10 cellular contexts compared by ENCODE assay signal in the genomic region with DNA sequence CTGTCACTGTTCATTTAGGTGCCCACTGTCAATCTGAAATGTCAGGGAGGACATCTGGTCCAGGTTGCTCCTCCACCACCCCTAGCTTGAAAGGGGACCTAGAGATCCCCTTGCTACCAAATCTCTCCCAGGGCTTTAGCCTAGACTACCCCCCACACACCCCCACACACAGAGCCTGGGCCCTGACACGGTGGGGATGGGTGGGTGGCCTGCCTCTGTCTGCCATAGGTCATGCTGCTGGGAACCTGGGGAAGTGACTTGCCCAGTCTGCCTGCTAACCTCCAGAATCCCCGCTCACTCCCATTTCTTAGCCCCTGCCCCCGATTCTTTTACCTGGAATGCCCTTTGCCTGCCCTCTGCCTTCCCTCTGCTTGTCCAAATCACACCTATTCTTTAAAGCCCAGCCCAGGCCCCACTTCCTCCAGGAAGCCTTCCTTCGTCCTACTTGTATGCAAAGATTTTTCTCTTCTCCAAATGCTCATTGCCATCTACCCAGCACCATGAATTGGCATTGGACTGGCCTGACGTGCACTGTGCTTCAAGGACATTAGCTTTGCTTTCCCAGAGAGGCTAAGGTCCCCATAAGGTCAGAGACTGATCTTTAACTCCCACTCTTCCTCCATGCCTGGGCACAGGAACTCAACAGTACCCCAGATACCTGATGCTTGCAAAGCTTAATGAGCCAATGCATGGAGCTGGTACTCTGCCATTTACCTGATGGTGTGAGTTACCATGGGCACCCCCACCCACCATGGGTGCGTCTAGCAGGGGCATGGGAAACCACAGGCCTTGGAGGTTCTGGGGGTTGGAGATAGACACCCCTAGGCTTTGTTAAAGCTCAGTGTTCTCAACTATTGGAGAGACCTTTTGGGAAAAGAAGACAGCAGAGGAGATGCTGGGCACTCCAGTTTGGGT. TPM values are rescaled to one million over a fixed set of nuclear protein-coding genes. Genes with fewer than 3 reads are reported as not detected.
DNase-seq lines count a peak whose midpoint lies in the region; ATAC-seq, FAIRE-seq and TF ChIP-seq lines count a peak whose summit lies in the region.
"Had no signal": no experiment of that assay in that cellular context is flagged by ENCODE, and none has a peak within 500 bp of the region (broad histone marks: within the 10 kb centered on the region; RNA-seq: fewer than 3 reads in every experiment).

No MANE protein-coding gene starts in this region.

- H3K9ac ChIP-seq in rectal smooth muscle tissue (ENCODE audit: low read length), result peak overlapping the region; percentile 38

- H3K4me1 ChIP-seq in right atrium auricular region (peaks cover 0 to 82% of the 10 kb centered on the region in 2 donors), rectal smooth muscle tissue (ENCODE audit: control insufficient read depth, insufficient read depth, low read length) (peaks cover 36% of the 10 kb centered on the region)

- no peak overlapping the region for H3K27ac Mint-ChIP-seq in T-helper 17 cell
- H3K27ac Mint-ChIP-seq: activated CD4-positive, alpha-beta T cell treated with anti-CD3 and anti-CD28 coated beads, Interleukin-2, amount 10 ng/mL, durations not matched to agents 7 days and 5 days had no signal

- H3K4me3 Mint-ChIP-seq in T-helper 17 cell, result peak overlapping the region; percentile 76
- H3K4me3 Mint-ChIP-seq: activated CD4-positive, alpha-beta T cell treated with anti-CD3 and anti-CD28 coated beads, Interleukin-2, amount 10 ng/mL, durations not matched to agents 7 days and 5 days had no signal

- H3K27ac ChIP-seq in right atrium auricular region (peak overlapping the region; percentile 89 to 97), rectal smooth muscle tissue (ENCODE audit: low read depth, low read length) (peak overlapping the region; percentile 93)

- ATAC-seq in T-helper 17 cell (no peak), HG03039 (IDR thresholded peaks at IDR 0.05; ENCODE audit: unreplicated experiment) (no peak)

- H3K36me3 ChIP-seq in right atrium auricular region (no peaks in the 10 kb centered on the region), rectal smooth muscle tissue (ENCODE audit: control insufficient read depth, insufficient read depth, low read length) (no peaks in the 10 kb centered on the region)

- no peak for FAIRE-seq in D721Med (lab: Jason Lieb, UNC)

- H3K4me3 ChIP-seq in AG10803 (ENCODE audit: low read length) (peak overlapping the region; percentile 56; the same call in 1 of the 2 replicates), right atrium auricular region (peak overlapping the region in 1 of 2 donors; percentile 79), rectal smooth muscle tissue (ENCODE audit: low read length) (peak overlapping the region; percentile 62)

- TF ChIP-seq CTCF in AG10803 (conservative IDR thresholded peaks at IDR 0.05; ENCODE audit: low read length) (no peak), right atrium auricular region (IDR thresholded peaks at IDR 0.05) (no peak), D721Med (IDR thresholded peaks at IDR 0.05; ENCODE audit: insufficient read depth, missing control alignments) (no peak)

- H3K9me3 ChIP-seq in T-helper 17 cell (ENCODE audit: control insufficient read depth, low read length, poor library complexity, severe bottlenecking), result no peaks in the 10 kb centered on the region
- no peaks in the 10 kb centered on the region for H3K9me3 ChIP-seq in right atrium auricular region

- no peak for DNase-seq in AG10803 (ENCODE audit: low read depth)
- DNase-seq in T-helper 17 cell, result no peak
- DNase-seq in right atrium auricular region (ENCODE audit: low spot score), result no peak
- DNase-seq in SIG-M5 treated with dmso at 0.1 percent for 504 hours (lab: John Stamatoyannopoulos, UW; ENCODE audit: unreplicated experiment), result no peak
- no peak for DNase-seq in D721Med (ENCODE audit: insufficient read length, low spot score)
- DNase-seq in DMS 273 treated with DMSO at 0.1 percent for 48 hours (lab: John Stamatoyannopoulos, UW), result no peak
- DNase-seq: activated CD4-positive, alpha-beta T cell treated with anti-CD3 and anti-CD28 coated beads, Interleukin-2, amount 10 ng/mL, durations not matched to agents 7 days and 5 days; cortex of kidney had no signal

- peaks cover 38% of the 10 kb centered on the region for H3K4me1 Mint-ChIP-seq in T-helper 17 cell

- H3K27me3 Mint-ChIP-seq in T-helper 17 cell, result peaks cover 68% of the 10 kb centered on the region

- H3K27me3 ChIP-seq in right atrium auricular region, result no peaks in the 10 kb centered on the region
- H3K27me3 ChIP-seq in rectal smooth muscle tissue (ENCODE audit: control insufficient read depth, insufficient read depth, low read length), result peaks cover 4% of the 10 kb centered on the region

- H3K36me3 Mint-ChIP-seq in T-helper 17 cell (ENCODE audit: low read depth), result peaks cover 16% of the 10 kb centered on the region

RNA-seq across cellular contexts. Expression of gene SMARCD3, which starts 1.9 kb away (rescaled TPM):
- 10 to 100 TPM in 1 of 2 donors, 1 to 10 TPM in 1; 9.8 to 10.7 TPM for total RNA-seq in T-helper 17 cell
- 100 to 1,000 TPM in 1 of 2 donors, 10 to 100 TPM in 1; 81.5 to 125 TPM for total RNA-seq in right atrium auricular region

RNA-seq across cellular contexts. Expression of gene CHPF2, which starts 18.2 kb away (rescaled TPM):
- total RNA-seq in T-helper 17 cell, result 10 to 100 TPM; 39.4 to 41.6 TPM
- 10 to 100 TPM; 24.7 to 38.1 TPM for total RNA-seq in right atrium auricular region

RNA-seq across cellular contexts. Expression of gene ABCF2, which starts 23.4 kb away (rescaled TPM):
- total RNA-seq in T-helper 17 cell (10 to 100 TPM; 24.2 to 26.7 TPM), right atrium auricular region (10 to 100 TPM; 29.7 to 38.6 TPM)

RNA-seq across cellular contexts. Expression of gene H2BK1, which starts 40.1 kb away (rescaled TPM):
- total RNA-seq in T-helper 17 cell (1 to 10 TPM; 1.0 to 4.1 TPM), right atrium auricular region (not detected)
- total RNA-seq: activated CD4-positive, alpha-beta T cell treated with anti-CD3 and anti-CD28 coated beads, Interleukin-2, amount 10 ng/mL, durations not matched to agents 7 days and 5 days had no signal

Comparison
In these comparisons a context has a peak if more than half of its experiments do, and no peak if none do; other contexts are left out.
1. RNA of gene SMARCD3, which starts 1.9 kb away (total RNA-seq): 81.5 to 125 TPM in right atrium auricular region; 9.8 to 10.7 TPM in T-helper 17 cell; every median in the first group is over 4 times any median in the second.